12 cellular contexts compared by ENCODE assay signal in genomic region chr7:65381742-65382141, GRCh38.
"Had no signal": no experiment of that assay in that cellular context is flagged by ENCODE, and none has a peak within 500 bp of the region (broad histone marks: within the 10 kb centered on the region; RNA-seq: fewer than 3 reads in every experiment).

No MANE protein-coding gene starts in this region.

- H3K27me3 Mint-ChIP-seq: activated CD4-positive, alpha-beta T cell treated with anti-CD3 and anti-CD28 coated beads, Interleukin-2, amount 10 ng/mL, durations not matched to agents 7 days and 5 days; activated naive CD8-positive, alpha-beta T cell treated with anti-CD3 and anti-CD28 coated beads, Interleukin-2, amount 10 ng/mL, durations not matched to agents 7 days and 5 days; stimulated activated naive CD8-positive, alpha-beta T cell treated with anti-CD3 and anti-CD28 coated beads, Interleukin-15, amount 100 ng/mL, for 72 hours had no signal

- H3K27ac Mint-ChIP-seq: activated CD4-positive, alpha-beta T cell treated with anti-CD3 and anti-CD28 coated beads, Interleukin-2, amount 10 ng/mL, durations not matched to agents 7 days and 5 days; activated naive CD8-positive, alpha-beta T cell treated with anti-CD3 and anti-CD28 coated beads, Interleukin-2, amount 10 ng/mL, durations not matched to agents 7 days and 5 days; immature natural killer cell; stimulated activated naive CD8-positive, alpha-beta T cell treated with anti-CD3 and anti-CD28 coated beads, Interleukin-15, amount 100 ng/mL, for 72 hours had no signal

- H3K9me3 Mint-ChIP-seq: immature natural killer cell; stimulated activated naive CD8-positive, alpha-beta T cell treated with anti-CD3 and anti-CD28 coated beads, Interleukin-15, amount 100 ng/mL, for 72 hours had no signal

- H3K9me3 ChIP-seq: right lobe of liver, thoracic aorta had no signal

- H3K27ac ChIP-seq: right lobe of liver, thoracic aorta had no signal

- H3K4me2 ChIP-seq: smooth muscle cell had no signal

- ATAC-seq: right lobe of liver; stimulated activated naive CD8-positive, alpha-beta T cell treated with anti-CD3 and anti-CD28 coated beads, Interleukin-15, amount 100 ng/mL, for 72 hours had no signal

- DNase-seq: activated CD4-positive, alpha-beta T cell treated with anti-CD3 and anti-CD28 coated beads, Interleukin-2, amount 10 ng/mL, durations not matched to agents 7 days and 5 days; activated CD4-positive, CD25-positive, alpha-beta regulatory T cell; activated naive CD4-positive, alpha-beta T cell; activated naive CD8-positive, alpha-beta T cell treated with anti-CD3 and anti-CD28 coated beads, Interleukin-2, amount 10 ng/mL, durations not matched to agents 7 days and 5 days; aorta; effector CD8-positive, alpha-beta T cell; foreskin melanocyte; immature natural killer cell; right lobe of liver; stimulated activated naive CD8-positive, alpha-beta T cell treated with anti-CD3 and anti-CD28 coated beads, Interleukin-15, amount 100 ng/mL, for 72 hours had no signal

- H3K4me3 Mint-ChIP-seq: activated CD4-positive, alpha-beta T cell treated with anti-CD3 and anti-CD28 coated beads, Interleukin-2, amount 10 ng/mL, durations not matched to agents 7 days and 5 days; activated naive CD8-positive, alpha-beta T cell treated with anti-CD3 and anti-CD28 coated beads, Interleukin-2, amount 10 ng/mL, durations not matched to agents 7 days and 5 days; stimulated activated naive CD8-positive, alpha-beta T cell treated with anti-CD3 and anti-CD28 coated beads, Interleukin-15, amount 100 ng/mL, for 72 hours had no signal

- H3K27me3 ChIP-seq: right lobe of liver had no signal

- H3K4me3 ChIP-seq: right lobe of liver, smooth muscle cell, thoracic aorta had no signal

- H3K4me1 ChIP-seq: right lobe of liver had no signal

- H3K36me3 ChIP-seq: right lobe of liver had no signal
